Comparison of ENCODE assay signal across 11 cellular contexts in genomic region chr4:85607624-85608023, GRCh38.
DNase-seq lines count a peak whose midpoint lies in the region; ATAC-seq lines count a peak whose summit lies in the region.
"Had no signal": no experiment of that assay in that cellular context is flagged by ENCODE, and none has a peak within 500 bp of the region (broad histone marks: within the 10 kb centered on the region; RNA-seq: fewer than 3 reads in every experiment).

No MANE protein-coding gene starts in this region.

- H3K36me3 ChIP-seq in trophoblast cell (ENCODE audit: control insufficient read depth in 1 of 2, insufficient read depth in 2 of 2, low read length in 2 of 2): peaks cover 0 to 1% of the 10 kb centered on the region in 2 experiments

- WGBS in trophoblast cell (ENCODE audit: extremely low coverage, insufficient coverage, insufficient read length): no CpG with 5 or more reads among the region's 5 CpGs

- H2BK12ac ChIP-seq in trophoblast cell (ENCODE audit: low read length): no peak overlapping the region

- no peak overlapping the region for H2AK5ac ChIP-seq in trophoblast cell (ENCODE audit: low read length)

- H3K4ac ChIP-seq in trophoblast cell (ENCODE audit: low read depth, low read length): no peak overlapping the region

- H3K9me3 Mint-ChIP-seq in effector memory CD8-positive, alpha-beta T cell: peaks cover 5 to 7% of the 10 kb centered on the region in 2 donors

- no peak overlapping the region for H2BK120ac ChIP-seq in trophoblast cell (ENCODE audit: insufficient read depth, low read length, poor library complexity)

- no peaks in the 10 kb centered on the region for H3K4me1 Mint-ChIP-seq in effector memory CD8-positive, alpha-beta T cell (ENCODE audit: low read depth in 2 of 2)

- H3K14ac ChIP-seq in trophoblast cell (ENCODE audit: low read length): no peak overlapping the region

- no peaks in the 10 kb centered on the region for H3K27me3 Mint-ChIP-seq in effector memory CD8-positive, alpha-beta T cell

- no peak overlapping the region for H3K18ac ChIP-seq in trophoblast cell (ENCODE audit: low read length)

- H4K8ac ChIP-seq in trophoblast cell (ENCODE audit: low read depth, low read length): no peak overlapping the region

- no peak overlapping the region for H4K12ac ChIP-seq in trophoblast cell (ENCODE audit: low read depth, low read length)

- no peaks in the 10 kb centered on the region for H3K9me3 ChIP-seq in trophoblast cell (ENCODE audit: insufficient read depth, low read depth, low read length)

- no peak overlapping the region for H3K4me2 ChIP-seq in trophoblast cell (ENCODE audit: low read length)

- DNase-seq in effector memory CD8-positive, alpha-beta T cell: no peak
- DNase-seq in trophoblast cell (no peak), UCSD-AML1 (lab: John Stamatoyannopoulos, UW; ENCODE audit: unreplicated experiment) (no peak), NOMO-1 treated with dmso at 0.1 percent for 144 hours (lab: John Stamatoyannopoulos, UW; ENCODE audit: unreplicated experiment) (no peak), putamen (ENCODE audit: low spot score) (no peak)
- DNase-seq: cortex of kidney, right cardiac atrium had no signal

- no peaks in the 10 kb centered on the region for H3K36me3 Mint-ChIP-seq in effector memory CD8-positive, alpha-beta T cell (ENCODE audit: insufficient read depth)

- H3K4me1 ChIP-seq in trophoblast cell (ENCODE audit: control insufficient read depth in 1 of 2, insufficient read depth in 2 of 2, low read length in 2 of 2): no peaks in the 10 kb centered on the region

- H3K27ac ChIP-seq in trophoblast cell (ENCODE audit: low read depth, low read length): no peak overlapping the region

- H2BK5ac ChIP-seq in trophoblast cell (ENCODE audit: low read depth, low read length, poor library complexity): no peak overlapping the region

- H3K4me3 ChIP-seq in trophoblast cell (ENCODE audit: low read depth, low read length): no peak overlapping the region

- H3K27ac Mint-ChIP-seq in effector memory CD8-positive, alpha-beta T cell: no peak overlapping the region

- H4K91ac ChIP-seq in trophoblast cell (ENCODE audit: low read depth, low read length): no peak overlapping the region

- H3K4me3 Mint-ChIP-seq in effector memory CD8-positive, alpha-beta T cell: no peak overlapping the region

- no peak overlapping the region for H2AFZ ChIP-seq in trophoblast cell (ENCODE audit: insufficient read depth, low read length, poor library complexity)

- H3K9ac ChIP-seq in trophoblast cell (ENCODE audit: low read length): no peak overlapping the region

- no peaks in the 10 kb centered on the region for H3K79me2 ChIP-seq in trophoblast cell (ENCODE audit: control insufficient read depth, insufficient read depth, low read length, poor library complexity)

- peak; percentile 47 for ATAC-seq in GM18520 (IDR thresholded peaks at IDR 0.05; ENCODE audit: unreplicated experiment)
- ATAC-seq in GM21786 (IDR thresholded peaks at IDR 0.05; ENCODE audit: unreplicated experiment): peak; percentile 68
- ATAC-seq in HG03521 (IDR thresholded peaks at IDR 0.05; ENCODE audit: unreplicated experiment): peak; percentile 59
- ATAC-seq in effector memory CD8-positive, alpha-beta T cell (replicated peaks): peak; percentile 58
- ATAC-seq: Panc1, right cardiac atrium had no signal

- no peaks in the 10 kb centered on the region for H3K79me1 ChIP-seq in trophoblast cell (ENCODE audit: low read length)

- no peaks in the 10 kb centered on the region for H3K27me3 ChIP-seq in trophoblast cell (ENCODE audit: insufficient read depth, low read length)

- H3K23ac ChIP-seq in trophoblast cell (ENCODE audit: low read length): no peak overlapping the region
